In the genomic region with DNA sequence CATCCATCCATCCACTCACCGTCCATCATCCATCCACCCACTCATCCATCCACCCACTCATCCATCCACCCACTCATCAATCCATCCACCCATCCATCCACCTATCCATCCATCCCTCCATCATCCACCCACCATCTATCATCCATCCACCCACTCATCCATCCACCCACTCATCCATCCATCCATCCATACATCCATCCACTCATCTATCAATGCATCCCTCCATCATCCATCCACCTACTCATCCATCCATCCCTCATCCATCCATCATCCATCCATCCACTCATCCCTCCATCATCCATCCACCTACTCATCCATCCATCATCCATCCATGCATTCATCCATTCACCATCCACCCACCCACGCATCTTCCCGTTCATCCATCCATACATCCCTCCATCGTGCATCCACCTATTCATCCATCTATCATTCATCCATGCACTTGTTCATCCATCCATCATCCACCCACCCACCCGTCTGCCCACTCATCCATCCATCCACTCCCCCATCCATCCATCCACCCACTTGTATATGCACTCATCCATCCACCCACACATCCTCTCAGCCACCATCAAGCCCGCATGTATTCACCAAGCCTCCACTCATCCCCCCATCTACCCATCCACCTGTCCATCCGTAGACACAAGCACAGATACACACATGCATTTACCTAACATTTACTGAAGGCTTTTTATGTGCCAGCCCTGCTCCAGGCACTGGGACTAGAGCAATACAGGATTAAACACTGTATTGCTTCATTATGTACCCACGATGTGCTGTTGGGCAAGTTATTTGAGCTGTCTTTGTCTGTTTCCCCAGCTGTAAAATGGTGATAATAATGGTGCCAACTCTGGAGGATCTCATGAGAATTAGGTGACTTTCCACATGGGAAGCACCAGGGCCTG, we compare ENCODE assay signal across 1 cellular context.
TF ChIP-seq lines count a peak whose summit lies in the region.

No MANE protein-coding gene starts in this region.

TF ChIP-seq in HEK293, 187 proteins besides CTCF, POLR2A, EP300 and RAD21 (continued from another document):
- TF ChIP-seq, protein P1, sequence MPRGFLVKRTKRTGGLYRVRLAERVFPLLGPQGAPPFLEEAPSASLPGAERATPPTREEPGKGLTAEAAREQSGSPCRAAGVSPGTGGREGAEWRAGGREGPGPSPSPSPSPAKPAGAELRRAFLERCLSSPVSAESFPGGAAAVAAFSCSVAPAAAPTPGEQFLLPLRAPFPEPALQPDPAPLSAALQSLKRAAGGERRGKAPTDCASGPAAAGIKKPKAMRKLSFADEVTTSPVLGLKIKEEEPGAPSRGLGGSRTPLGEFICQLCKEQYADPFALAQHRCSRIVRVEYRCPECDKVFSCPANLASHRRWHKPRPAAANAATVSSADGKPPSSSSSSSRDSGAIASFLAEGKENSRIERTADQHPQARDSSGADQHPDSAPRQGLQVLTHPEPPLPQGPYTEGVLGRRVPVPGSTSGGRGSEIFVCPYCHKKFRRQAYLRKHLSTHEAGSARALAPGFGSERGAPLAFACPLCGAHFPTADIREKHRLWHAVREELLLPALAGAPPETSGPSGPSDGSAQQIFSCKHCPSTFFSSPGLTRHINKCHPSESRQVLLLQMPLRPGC (tag by site-specific recombination; IDR thresholded peaks at IDR 0.05): no peak
- 0 out of 2 replicates have a peak, but pooled peaks have one; percentile 63 for TF ChIP-seq ZNF311 (tag by site-specific recombination; IDR thresholded peaks at IDR 0.05; ENCODE audit: borderline replicate concordance)
- no peak for TF ChIP-seq ZNF155 (tag by site-specific recombination; IDR thresholded peaks at IDR 0.05)
- TF ChIP-seq, protein P2, sequence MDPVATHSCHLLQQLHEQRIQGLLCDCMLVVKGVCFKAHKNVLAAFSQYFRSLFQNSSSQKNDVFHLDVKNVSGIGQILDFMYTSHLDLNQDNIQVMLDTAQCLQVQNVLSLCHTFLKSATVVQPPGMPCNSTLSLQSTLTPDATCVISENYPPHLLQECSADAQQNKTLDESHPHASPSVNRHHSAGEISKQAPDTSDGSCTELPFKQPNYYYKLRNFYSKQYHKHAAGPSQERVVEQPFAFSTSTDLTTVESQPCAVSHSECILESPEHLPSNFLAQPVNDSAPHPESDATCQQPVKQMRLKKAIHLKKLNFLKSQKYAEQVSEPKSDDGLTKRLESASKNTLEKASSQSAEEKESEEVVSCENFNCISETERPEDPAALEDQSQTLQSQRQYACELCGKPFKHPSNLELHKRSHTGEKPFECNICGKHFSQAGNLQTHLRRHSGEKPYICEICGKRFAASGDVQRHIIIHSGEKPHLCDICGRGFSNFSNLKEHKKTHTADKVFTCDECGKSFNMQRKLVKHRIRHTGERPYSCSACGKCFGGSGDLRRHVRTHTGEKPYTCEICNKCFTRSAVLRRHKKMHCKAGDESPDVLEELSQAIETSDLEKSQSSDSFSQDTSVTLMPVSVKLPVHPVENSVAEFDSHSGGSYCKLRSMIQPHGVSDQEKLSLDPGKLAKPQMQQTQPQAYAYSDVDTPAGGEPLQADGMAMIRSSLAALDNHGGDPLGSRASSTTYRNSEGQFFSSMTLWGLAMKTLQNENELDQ (tag by site-specific recombination; IDR thresholded peaks at IDR 0.05; ENCODE audit: low read depth): no peak
- TF ChIP-seq OSR2 (tag by site-specific recombination; IDR thresholded peaks at IDR 0.05): no peak
